In the genomic region with DNA sequence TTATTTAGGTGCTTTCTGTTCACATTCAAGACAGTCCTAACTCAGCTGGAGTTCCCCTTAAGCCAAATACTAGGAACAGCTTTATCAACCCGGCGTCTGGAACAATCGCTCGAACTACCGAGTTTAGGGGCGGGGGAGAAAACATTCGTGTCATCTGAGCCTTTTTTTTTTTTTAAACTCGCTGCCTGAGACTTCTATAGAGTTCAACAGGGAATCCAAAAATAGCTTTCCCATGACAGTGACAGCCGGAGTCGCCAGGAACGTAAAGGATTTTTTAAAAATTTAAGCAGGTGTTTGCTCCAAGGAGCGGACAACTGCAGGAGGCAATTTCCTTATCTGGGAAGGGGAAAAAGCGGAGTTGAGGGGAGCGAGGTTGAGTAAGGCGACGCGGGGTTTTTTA, we compare ENCODE assay signal across 8 cellular contexts. TPM values are rescaled to one million over a fixed set of nuclear protein-coding genes. Genes with fewer than 3 reads are reported as not detected.
DNase-seq lines count a peak whose midpoint lies in the region; ATAC-seq and TF ChIP-seq lines count a peak whose summit lies in the region.

No MANE protein-coding gene starts in this region.

- H3K9me3 Mint-ChIP-seq in activated CD8-positive, alpha-beta T cell treated with anti-CD3 and anti-CD28 coated beads for 36 hours = peaks cover 6% of the 10 kb centered on the region
- H3K9me3 Mint-ChIP-seq in neural crest cell = no peaks in the 10 kb centered on the region

- H3K4me1 Mint-ChIP-seq in activated CD8-positive, alpha-beta T cell treated with anti-CD3 and anti-CD28 coated beads for 36 hours (ENCODE audit: low read depth) = peaks cover 28% of the 10 kb centered on the region
- H3K4me1 Mint-ChIP-seq in neural crest cell = peaks cover 19% of the 10 kb centered on the region

- H3K4me3 Mint-ChIP-seq in activated CD8-positive, alpha-beta T cell treated with anti-CD3 and anti-CD28 coated beads for 36 hours = peak overlapping the region; percentile 95
- peak overlapping the region; percentile 95 for H3K4me3 Mint-ChIP-seq in neural crest cell

- in situ Hi-C loops in KBM-7 (cut with MboI; ENCODE audit: low pct_unique_long_range_greater_than_20kb, low sequenced_read_pairs) = no loop called here

- intact Hi-C loops in activated CD8-positive, alpha-beta T cell treated with anti-CD3 and anti-CD28 coated beads for 36 hours (cut with micrococcal nuclease) = no loop called here

- peak; percentile 20 for DNase-seq in stimulated activated CD4-positive, alpha-beta T cell treated with anti-CD3 and anti-CD28 coated beads, Interleukin-15, amount 100 ng/mL, for 24 hours
- DNase-seq in stimulated activated CD4-positive, alpha-beta T cell treated with anti-CD3 and anti-CD28 coated beads, Interleukin-1b, Interleukin-23, amount 100 ng/mL, for 48 hours = no peak
- DNase-seq in KBM-7 = peak; percentile 59
- DNase-seq in activated CD8-positive, alpha-beta T cell treated with anti-CD3 and anti-CD28 coated beads for 36 hours = peak; percentile 39
- DNase-seq in fibroblast of pulmonary artery (ENCODE audit: low read depth) = peak; percentile 49
- no peak for DNase-seq in neural crest cell (ENCODE audit: low read depth, low spot score)
- no peak for DNase-seq in mesenteric fat pad (ENCODE audit: low spot score)
- DNase-seq in superior temporal gyrus (ENCODE audit: extremely low spot score) = no peak

- no peak for TF ChIP-seq CTCF in activated CD8-positive, alpha-beta T cell treated with anti-CD3 and anti-CD28 coated beads for 36 hours (IDR thresholded peaks at IDR 0.05)
- TF ChIP-seq CTCF in fibroblast of pulmonary artery (IDR thresholded peaks at IDR 0.05; ENCODE audit: low read length, missing control alignments) (no peak), neural crest cell (conservative IDR thresholded peaks at IDR 0.05) (no peak)

- no peak for ATAC-seq in activated CD8-positive, alpha-beta T cell treated with anti-CD3 and anti-CD28 coated beads for 36 hours

- H3K4me3 ChIP-seq in fibroblast of pulmonary artery (replicated peaks; ENCODE audit: low read depth, low read length) = peak overlapping the region; percentile 82

- H3K27ac Mint-ChIP-seq in activated CD8-positive, alpha-beta T cell treated with anti-CD3 and anti-CD28 coated beads for 36 hours = peak overlapping the region; percentile 85
- peak overlapping the region; percentile 91 for H3K27ac Mint-ChIP-seq in neural crest cell (ENCODE audit: unreplicated experiment)

- peaks cover 2% of the 10 kb centered on the region for H3K27me3 Mint-ChIP-seq in activated CD8-positive, alpha-beta T cell treated with anti-CD3 and anti-CD28 coated beads for 36 hours
- H3K27me3 Mint-ChIP-seq in neural crest cell (ENCODE audit: low read depth) = peaks cover 6% of the 10 kb centered on the region

- CTCF ChIA-PET in activated CD8-positive, alpha-beta T cell treated with anti-CD3 and anti-CD28 coated beads for 36 hours (lab: Charles Lee) = interaction anchor here (0.8 to 3.2 kb wide), 10 partner anchors 9 to 238 kb away, joined by 3 to 32 read pairs (median 8); no protein-coding TSS in a partner anchor

- peaks cover 5% of the 10 kb centered on the region for H3K36me3 Mint-ChIP-seq in activated CD8-positive, alpha-beta T cell treated with anti-CD3 and anti-CD28 coated beads for 36 hours (ENCODE audit: low read depth)
- H3K36me3 Mint-ChIP-seq in neural crest cell (ENCODE audit: low read depth) = peaks cover 2% of the 10 kb centered on the region

- POLR2A ChIA-PET in activated CD8-positive, alpha-beta T cell treated with anti-CD3 and anti-CD28 coated beads for 36 hours (lab: Charles Lee) = interaction anchor here (1.1 kb wide), 1 partner anchor 21 kb away, joined by 3 read pairs; no protein-coding TSS in a partner anchor

RNA-seq across cellular contexts. Expression of a gene that starts 0.8 kb away (rescaled TPM):
- total RNA-seq in activated CD8-positive, alpha-beta T cell treated with anti-CD3 and anti-CD28 coated beads for 36 hours = 10 to 100 TPM in 1 of 2 experiments, 1 to 10 TPM in 1; 8.8 to 10.3 TPM
- total RNA-seq in neural crest cell (11.6 and 12.9 TPM in 2 replicates), mesenteric fat pad (13.4 TPM)

RNA-seq across cellular contexts. Expression of a gene that starts 58.5 kb away (rescaled TPM):
- total RNA-seq in activated CD8-positive, alpha-beta T cell treated with anti-CD3 and anti-CD28 coated beads for 36 hours = under 1 TPM; 0.16 to 0.36 TPM
- total RNA-seq in neural crest cell (0.64 and 0.91 TPM in 2 replicates), mesenteric fat pad (0.35 TPM)

Comparison
In these comparisons a context has a peak if more than half of its experiments do, and no peak if none do; other contexts are left out.
1. DNase-seq: peak in stimulated activated CD4-positive, alpha-beta T cell treated with anti-CD3 and anti-CD28 coated beads, Interleukin-15, amount 100 ng/mL, for 24 hours (single experiment), KBM-7 (single experiment), activated CD8-positive, alpha-beta T cell treated with anti-CD3 and anti-CD28 coated beads for 36 hours (single experiment) and fibroblast of pulmonary artery (single experiment); none in stimulated activated CD4-positive, alpha-beta T cell treated with anti-CD3 and anti-CD28 coated beads, Interleukin-1b, Interleukin-23, amount 100 ng/mL, for 48 hours (single experiment), neural crest cell (single experiment), mesenteric fat pad (single experiment) and superior temporal gyrus (single experiment).